8 cellular contexts compared by ENCODE assay signal in the genomic region with DNA sequence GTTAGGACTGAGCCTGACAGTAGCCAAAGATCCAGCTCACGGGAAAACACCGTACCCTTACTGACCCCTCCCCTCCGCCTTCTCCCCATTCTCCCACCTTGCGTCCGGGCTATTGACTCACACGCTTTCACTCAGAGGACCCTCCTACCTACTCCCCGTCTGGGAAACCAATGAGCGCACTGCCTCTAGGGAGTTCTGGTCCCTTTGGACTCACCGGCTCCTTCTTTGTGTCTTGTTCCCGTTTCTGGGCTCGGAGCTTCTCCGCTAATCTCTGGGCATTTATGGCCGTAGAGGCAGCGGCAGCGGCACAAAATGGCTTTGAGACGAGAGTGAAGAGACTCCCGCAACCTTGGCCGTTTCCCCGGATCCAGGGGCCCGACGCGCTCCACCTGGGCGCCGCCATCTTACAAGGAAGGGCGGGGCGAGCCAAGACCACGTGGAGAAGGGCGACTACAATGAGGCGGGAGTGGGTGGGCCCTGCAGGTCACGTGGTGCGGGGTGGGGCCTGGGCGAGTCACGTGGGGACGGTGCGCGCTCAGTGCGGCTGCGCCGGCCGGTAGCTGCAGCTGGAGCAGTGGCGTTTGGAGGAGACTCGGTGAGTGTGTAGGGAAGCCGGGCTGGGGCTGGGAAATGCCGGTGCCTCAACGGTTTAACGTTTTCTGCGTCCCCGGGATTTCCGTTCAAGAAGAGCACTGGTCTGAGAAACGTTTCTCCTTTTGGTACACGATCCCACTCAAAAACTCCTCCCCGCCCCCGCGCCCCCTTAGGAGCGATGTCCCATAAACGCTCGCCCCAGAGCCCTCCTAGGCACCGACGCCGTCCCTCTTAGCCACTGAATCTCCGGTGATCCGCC. TPM values are rescaled to one million over a fixed set of nuclear protein-coding genes. Genes with fewer than 3 reads are reported as not detected.
A peak's percentile ranks its signal among the peaks of the same experiment; 100 is the strongest.
DNase-seq lines count a peak whose midpoint lies in the region; ATAC-seq and TF ChIP-seq lines count a peak whose summit lies in the region.

A gene (plus strand): TSS at position 547 of the 853 bp plus-strand sequence. CDS start 23,220 bp downstream, outside the sequence.
A gene with protein sequence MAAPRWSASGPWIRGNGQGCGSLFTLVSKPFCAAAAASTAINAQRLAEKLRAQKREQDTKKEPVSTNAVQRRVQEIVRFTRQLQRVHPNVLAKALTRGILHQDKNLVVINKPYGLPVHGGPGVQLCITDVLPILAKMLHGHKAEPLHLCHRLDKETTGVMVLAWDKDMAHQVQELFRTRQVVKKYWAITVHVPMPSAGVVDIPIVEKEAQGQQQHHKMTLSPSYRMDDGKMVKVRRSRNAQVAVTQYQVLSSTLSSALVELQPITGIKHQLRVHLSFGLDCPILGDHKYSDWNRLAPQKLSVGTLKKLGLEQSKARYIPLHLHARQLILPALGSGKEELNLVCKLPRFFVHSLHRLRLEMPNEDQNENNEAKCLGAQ (minus strand): TSS at position 415 of the 853 bp plus-strand sequence. CDS start 12 bp downstream, at position 403.

- ATAC-seq in GM21576 (IDR thresholded peaks at IDR 0.05; ENCODE audit: unreplicated experiment) (peak; percentile 95), mucosa of descending colon (peak; percentile 92)

- peak within 1 kb of the TSS; percentile 93 to 96 (median 96) for H3K27ac Mint-ChIP-seq in IgD-negative memory B cell

- H3K4me1 Mint-ChIP-seq in IgD-negative memory B cell = peaks cover 14 to 30% (median 29%) of the 10 kb centered on the region in 3 donors

- H3K36me3 Mint-ChIP-seq in IgD-negative memory B cell = peaks cover 2% of the 10 kb centered on the region

- no peaks in the 10 kb centered on the region for H3K9me3 ChIP-seq in mucosa of descending colon

- peak within 1 kb of the TSS; percentile 98 to 100 (median 98) for H3K4me3 Mint-ChIP-seq in IgD-negative memory B cell

- TF ChIP-seq CTCF in epithelial cell of esophagus (IDR thresholded peaks at IDR 0.05; ENCODE audit: insufficient read depth, low read depth, low read length, missing control alignments) = no peak
- no peak for TF ChIP-seq CTCF in mucosa of descending colon (IDR thresholded peaks at IDR 0.05)

- H3K36me3 ChIP-seq in mucosa of descending colon (ENCODE audit: low read depth) = no peaks in the 10 kb centered on the region

- no peaks in the 10 kb centered on the region for H3K9me3 Mint-ChIP-seq in IgD-negative memory B cell

- intact Hi-C loops in mucosa of descending colon (cut with DNase I, micrococcal nuclease) = no loop called here

- no peaks in the 10 kb centered on the region for H3K27me3 Mint-ChIP-seq in IgD-negative memory B cell

- H3K4me3 ChIP-seq in epithelial cell of esophagus (ENCODE audit: low read length) (peak within 1 kb of the TSS; percentile 89), mucosa of descending colon (peak within 1 kb of the TSS; percentile 46)

- DNase-seq in DMS153 (lab: John Stamatoyannopoulos, UW) (peak; percentile 90), OCI-M1 (lab: John Stamatoyannopoulos, UW) (peak; percentile 99), activated T-cell treated with anti-CD3 and anti-CD28 coated beads for 24 hours (ENCODE audit: low read depth) (peak; percentile 99), epithelial cell of esophagus (ENCODE audit: low read depth) (peak; percentile 99), mucosa of descending colon (peak; percentile 99)
- DNase-seq in stimulated activated CD8-positive, alpha-beta memory T cell treated with anti-CD3 and anti-CD28 coated beads, Interleukin-4, amount 100 ng/mL, for 1 hour (ENCODE audit: low read depth in 2 of 2, low spot score in 1 of 2) = peak; percentile 98 to 99

- H3K4me1 ChIP-seq in mucosa of descending colon (ENCODE audit: low read depth) = peaks cover 14% of the 10 kb centered on the region

RNA-seq across cellular contexts. Expression of the first gene that starts in this region (rescaled TPM):
- polyA plus RNA-seq in IgD-negative memory B cell = 11.1 TPM
- total RNA-seq in mucosa of descending colon = 10 to 100 TPM; 35.4 to 62.5 (median 48.5) TPM

RNA-seq across cellular contexts. Expression of the second gene that starts in this region (rescaled TPM):
- polyA plus RNA-seq in IgD-negative memory B cell = 19.5 TPM
- 10 to 100 TPM; 17.0 to 23.4 (median 23.0) TPM for total RNA-seq in mucosa of descending colon

Comparison
In these comparisons a context has a peak if more than half of its experiments do, and no peak if none do; other contexts are left out.
1. Peak in every context shown above with its lines: DNase-seq, ATAC-seq and H3K4me3 ChIP-seq.